In the genomic region with DNA sequence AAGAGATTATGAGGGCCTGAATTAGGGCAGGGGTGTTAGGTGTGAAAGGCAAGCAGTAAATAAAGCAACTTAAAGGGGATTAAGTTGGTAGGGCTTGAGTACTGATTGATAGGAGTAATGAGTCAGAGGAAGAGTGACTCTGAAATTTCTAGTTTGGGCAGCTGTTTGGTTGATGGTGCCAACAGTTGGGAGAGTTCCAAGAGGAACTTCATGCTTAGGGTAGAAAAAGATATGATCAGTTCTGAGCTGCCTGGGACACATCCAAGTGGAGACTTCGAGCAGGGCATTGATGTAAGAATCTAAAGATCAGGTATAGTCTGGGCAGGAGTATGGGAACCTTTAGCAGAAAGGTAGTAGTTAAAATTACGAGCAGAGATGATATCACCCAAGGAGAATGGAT, we compare ENCODE assay signal across 9 cellular contexts. TPM values are rescaled to one million over a fixed set of nuclear protein-coding genes. Genes with fewer than 3 reads are reported as not detected.
DNase-seq lines count a peak whose midpoint lies in the region; ATAC-seq, FAIRE-seq and TF ChIP-seq lines count a peak whose summit lies in the region.
"Had no signal": no experiment of that assay in that cellular context is flagged by ENCODE, and none has a peak within 500 bp of the region (broad histone marks: within the 10 kb centered on the region; RNA-seq: fewer than 3 reads in every experiment).

No MANE protein-coding gene starts in this region.

- H3K9me3 ChIP-seq in esophagus muscularis mucosa (no peaks in the 10 kb centered on the region), skeletal muscle satellite cell (replicated peaks; ENCODE audit: low read length) (no peaks in the 10 kb centered on the region)

- TF ChIP-seq EP300 in esophagus muscularis mucosa (IDR thresholded peaks at IDR 0.05): no peak

- no peak for TF ChIP-seq CTCF in esophagus muscularis mucosa (IDR thresholded peaks at IDR 0.05)

- ATAC-seq in GM21515 (IDR thresholded peaks at IDR 0.05; ENCODE audit: unreplicated experiment) (no peak), GM19023 (IDR thresholded peaks at IDR 0.05; ENCODE audit: unreplicated experiment) (no peak)

- H3K27ac ChIP-seq in esophagus muscularis mucosa (replicated peaks in 1 of 4): peak overlapping the region; percentile 91 to 96 (median 94)

- H3K4me1 ChIP-seq in esophagus muscularis mucosa (peaks cover 41 to 100% (median 100%) of the 10 kb centered on the region in 4 donors), skeletal muscle satellite cell (ENCODE audit: control insufficient read depth, insufficient read depth, low read length) (peaks cover 50% of the 10 kb centered on the region)

- DNase-seq in H54 (ENCODE audit: insufficient read length, low spot score) (peak; percentile 61), NCI-H82 treated with DMSO at 0.1 percent for 48 hours (lab: John Stamatoyannopoulos, UW; ENCODE audit: unreplicated experiment) (peak; percentile 73), esophagus muscularis mucosa (ENCODE audit: extremely low spot score) (peak; percentile 24), NCI-H1436 treated with DMSO at 0.1 percent for 48 hours (lab: John Stamatoyannopoulos, UW) (no peak)
- DNase-seq in activated CD4-positive, alpha-beta T cell treated with anti-CD3 and anti-CD28 coated beads for 48 hours: no peak
- DNase-seq: activated CD4-positive, alpha-beta T cell treated with anti-CD3 and anti-CD28 coated beads for 1 hour had no signal

- H3K9ac ChIP-seq in skeletal muscle satellite cell (ENCODE audit: low read depth, low read length): peak overlapping the region; percentile 16

- H3K4me3 ChIP-seq in esophagus muscularis mucosa: no peak overlapping the region
- no peak overlapping the region for H3K4me3 ChIP-seq in skeletal muscle satellite cell (ENCODE audit: low read length)

- peak; percentile 93 for FAIRE-seq in H54 (lab: Jason Lieb, UNC)

- intact Hi-C loops in esophagus muscularis mucosa (cut with DNase I): no loop called here

- no peaks in the 10 kb centered on the region for H3K36me3 ChIP-seq in esophagus muscularis mucosa
- no peaks in the 10 kb centered on the region for H3K36me3 ChIP-seq in skeletal muscle satellite cell (ENCODE audit: insufficient read depth, low read length)

- WGBS in esophagus muscularis mucosa: 34% methylated on average over 2 of the region's 2 CpGs

- no peaks in the 10 kb centered on the region for H3K27me3 ChIP-seq in esophagus muscularis mucosa
- H3K27me3 ChIP-seq in skeletal muscle satellite cell (ENCODE audit: control insufficient read depth, insufficient read depth, low read length): no peaks in the 10 kb centered on the region

- TF ChIP-seq POLR2A in H54 (IDR thresholded peaks at IDR 0.05; ENCODE audit: low read depth, low read length) (no peak), esophagus muscularis mucosa (IDR thresholded peaks at IDR 0.05; ENCODE audit: low read depth) (no peak)

- peak overlapping the region; percentile 27 for H3K4me2 ChIP-seq in skeletal muscle satellite cell (ENCODE audit: low read length)

RNA-seq across cellular contexts. Expression of a gene that starts 10.2 kb away (rescaled TPM):
- 100 to 1,000 TPM; 115 to 147 (median 126) TPM for total RNA-seq in esophagus muscularis mucosa
- total RNA-seq in skeletal muscle satellite cell (2012; rRNA removed): 1.0 and 9.2 TPM in 2 replicates

Comparison
In these comparisons a context has a peak if more than half of its experiments do, and no peak if none do; other contexts are left out.
1. DNase-seq: peak in H54 (single experiment), NCI-H82 treated with DMSO at 0.1 percent for 48 hours (single experiment) and esophagus muscularis mucosa (single experiment); none in activated CD4-positive, alpha-beta T cell treated with anti-CD3 and anti-CD28 coated beads for 48 hours (single experiment) and NCI-H1436 treated with DMSO at 0.1 percent for 48 hours (single experiment).